ENCODE assay signal across 1 cellular context in the genomic region with DNA sequence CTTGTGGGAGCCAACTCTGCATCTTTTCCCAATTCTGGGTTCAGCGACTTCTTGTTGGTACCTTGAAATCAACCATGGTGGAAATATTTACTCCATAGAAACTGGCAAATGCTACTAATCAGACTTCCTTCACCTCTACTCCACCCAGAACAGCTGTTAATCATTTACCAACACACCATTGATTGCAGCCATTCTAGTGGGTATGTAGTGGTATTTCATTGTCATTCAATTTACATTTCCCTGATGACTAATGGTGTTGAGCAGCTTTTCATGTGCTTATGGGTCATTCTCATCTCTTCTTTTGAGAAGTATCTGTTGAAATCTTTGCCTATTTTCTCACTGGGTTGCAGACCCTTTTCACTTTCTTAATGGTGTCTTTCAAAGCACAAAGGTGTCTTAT.
TF ChIP-seq lines count a peak whose summit lies in the region.

No MANE protein-coding gene starts in this region.

TF ChIP-seq in IMR-90, 13 proteins besides CTCF, POLR2A, EP300 and RAD21 (continued from another document):
- TF ChIP-seq, protein P1, sequence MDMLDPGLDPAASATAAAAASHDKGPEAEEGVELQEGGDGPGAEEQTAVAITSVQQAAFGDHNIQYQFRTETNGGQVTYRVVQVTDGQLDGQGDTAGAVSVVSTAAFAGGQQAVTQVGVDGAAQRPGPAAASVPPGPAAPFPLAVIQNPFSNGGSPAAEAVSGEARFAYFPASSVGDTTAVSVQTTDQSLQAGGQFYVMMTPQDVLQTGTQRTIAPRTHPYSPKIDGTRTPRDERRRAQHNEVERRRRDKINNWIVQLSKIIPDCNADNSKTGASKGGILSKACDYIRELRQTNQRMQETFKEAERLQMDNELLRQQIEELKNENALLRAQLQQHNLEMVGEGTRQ (IDR thresholded peaks at IDR 0.05; ENCODE audit: low read depth, low read length), result no peak
- TF ChIP-seq MAFK (IDR thresholded peaks at IDR 0.05; ENCODE audit: low read depth, low read length) (no peak), CHD1 (IDR thresholded peaks at IDR 0.05; ENCODE audit: low read depth, low read length) (no peak), CEBPB (IDR thresholded peaks at IDR 0.05; ENCODE audit: low read depth, low read length) (no peak), BHLHE40 (IDR thresholded peaks at IDR 0.05; ENCODE audit: low read depth, low read length) (no peak), FOS (IDR thresholded peaks at IDR 0.05; ENCODE audit: low read depth, low read length) (no peak), NFE2L2 (IDR thresholded peaks at IDR 0.05; ENCODE audit: low read depth, low read length) (no peak)
